In genomic region chr3:178097576-178097975, GRCh38 we compare ENCODE assay signal across 14 cellular contexts.
DNase-seq lines count a peak whose midpoint lies in the region; ATAC-seq, FAIRE-seq and TF ChIP-seq lines count a peak whose summit lies in the region.
"Had no signal": no experiment of that assay in that cellular context is flagged by ENCODE, and none has a peak within 500 bp of the region (broad histone marks: within the 10 kb centered on the region; RNA-seq: fewer than 3 reads in every experiment).

No MANE protein-coding gene starts in this region.

- no peak overlapping the region; the same call in 1 of the 2 replicates for H3K27ac Mint-ChIP-seq in HFFc6
- peak overlapping the region; percentile 22 for H3K27ac Mint-ChIP-seq in mesothelial cell of epicardium
- no peak overlapping the region for H3K27ac Mint-ChIP-seq in Caco-2 (ENCODE audit: unreplicated experiment)

- 24% methylated on average over 1 of the region's 1 CpG for WGBS in A549 (ENCODE audit: missing lambda C conversion rate)

- H3K4me1 Mint-ChIP-seq in HFFc6 (ENCODE audit: low read depth) (peaks cover 9% of the 10 kb centered on the region), mesothelial cell of epicardium (peaks cover 30% of the 10 kb centered on the region), Caco-2 (ENCODE audit: low read depth, unreplicated experiment) (no peaks in the 10 kb centered on the region)

- peak in 1 of 2 experiments; percentile 3 for DNase-seq in A549 (ENCODE audit: low read depth in 1 of 2, low spot score in 1 of 2)
- DNase-seq in HFFc6: peak; percentile 31
- DNase-seq in caudate nucleus (lab: John Stamatoyannopoulos, UW): peak in 3 of 61 donors; percentile 10 to 63 (median 11)
- no peak for DNase-seq in mesothelial cell of epicardium (ENCODE audit: low spot score in 2 of 2, unreplicated experiment in 2 of 2)
- DNase-seq in Caco-2: no peak
- DNase-seq in medulla oblongata (ENCODE audit: extremely low spot score): no peak
- DNase-seq: activated CD4-positive, CD25-positive, alpha-beta regulatory T cell treated with anti-CD3 and anti-CD28 coated beads, Interleukin-2, amount 50 U/mL, for 72 hours; activated effector memory CD4-positive, alpha-beta T cell treated with anti-CD3 and anti-CD28 coated beads, Interleukin-2, amount 50 U/mL, for 16 hours; effector CD8-positive, alpha-beta T cell had no signal

- ATAC-seq in A549 (0 out of 6 replicates have a peak, but pooled peaks of 1 of the 2 experiments have one; percentile 59), HG02970 (IDR thresholded peaks at IDR 0.05; ENCODE audit: low FRiP score, unreplicated experiment) (no peak), HG03460 (IDR thresholded peaks at IDR 0.05; ENCODE audit: unreplicated experiment) (no peak)

- H3K27me3 Mint-ChIP-seq in HFFc6 (ENCODE audit: insufficient read depth): no peaks in the 10 kb centered on the region; the same call in 1 of the 2 replicates
- H3K27me3 Mint-ChIP-seq in mesothelial cell of epicardium (ENCODE audit: low read depth): no peaks in the 10 kb centered on the region
- H3K27me3 Mint-ChIP-seq in Caco-2 (ENCODE audit: insufficient read depth, unreplicated experiment): no peaks in the 10 kb centered on the region

- no peak overlapping the region for H3K4me3 ChIP-seq in A549
- no peak overlapping the region for H3K4me3 ChIP-seq in Caco-2 (ENCODE audit: low read depth, low read length)
- H3K4me3 ChIP-seq: ovary had no signal

- BruUV-seq in Caco-2 (replicated peaks; lab: Mats Ljungman, UMichigan): no TSS peak

- H3K4me2 ChIP-seq in A549: no peak overlapping the region

- peak overlapping the region in 1 of 2 experiments; percentile 48; a peak in 2 of 6 replicates for H3K27ac ChIP-seq in A549
- peak overlapping the region; percentile 36 for H3K27ac ChIP-seq in caudate nucleus (ENCODE audit: low read depth, low read length)
- H3K27ac ChIP-seq: HL-60, ovary had no signal

- no peak for TF ChIP-seq EP300 in A549 (IDR thresholded peaks at IDR 0.05)

- no peak for TF ChIP-seq RAD21 in A549 (conservative IDR thresholded peaks at IDR 0.05 in 1 of 2, IDR thresholded peaks at IDR 0.05 in 1 of 2)

- H3K9me3 Mint-ChIP-seq in HFFc6: peaks cover 16% of the 10 kb centered on the region
- peaks cover 29% of the 10 kb centered on the region for H3K9me3 Mint-ChIP-seq in mesothelial cell of epicardium
- peaks cover 22% of the 10 kb centered on the region for H3K9me3 Mint-ChIP-seq in Caco-2 (ENCODE audit: unreplicated experiment)

- H3K9me3 ChIP-seq in A549 (no peaks in the 10 kb centered on the region), Caco-2 (0 out of 2 replicates have a peak, but pooled peaks cover 2% of the 10 kb centered on the region)
- H3K9me3 ChIP-seq: ovary had no signal

- CTCF ChIA-PET in A549 (lab: Yijun Ruan, JAX): interaction anchor here (1.0 kb wide), 1 partner anchor 13 kb away, joined by 3 read pairs; no protein-coding TSS in a partner anchor
- CTCF ChIA-PET in Caco-2 (lab: Charles Lee): no interaction called here

- H3K36me3 Mint-ChIP-seq in HFFc6 (ENCODE audit: low read depth): peaks cover 17% of the 10 kb centered on the region; the same call in 1 of the 2 replicates
- peaks cover 8% of the 10 kb centered on the region for H3K36me3 Mint-ChIP-seq in mesothelial cell of epicardium
- H3K36me3 Mint-ChIP-seq in Caco-2 (ENCODE audit: insufficient read depth, unreplicated experiment): no peaks in the 10 kb centered on the region

- FAIRE-seq in A549 (lab: Jason Lieb, UNC): no peak
- FAIRE-seq: RCC 7860 had no signal

- intact Hi-C loops in Caco-2 (cut with micrococcal nuclease; ENCODE audit: unreplicated experiment): no loop called here

- H3K4me1 ChIP-seq in A549: 0 out of 3 replicates have a peak, but pooled peaks cover 4% of the 10 kb centered on the region
- no peaks in the 10 kb centered on the region for H3K4me1 ChIP-seq in Caco-2

- no peak for TF ChIP-seq POLR2A in A549 (IDR thresholded peaks at IDR 0.05; ENCODE audit: low read length)

- H3K36me3 ChIP-seq in Caco-2 (ENCODE audit: control insufficient read depth, insufficient read depth, low read length): no peaks in the 10 kb centered on the region
- H3K36me3 ChIP-seq: ovary had no signal

- TF ChIP-seq CTCF in A549 (IDR thresholded peaks at IDR 0.05): no peak
- TF ChIP-seq CTCF in HFFc6 (IDR thresholded peaks at IDR 0.05): no peak
- TF ChIP-seq CTCF in mesothelial cell of epicardium (IDR thresholded peaks at IDR 0.05; ENCODE audit: unreplicated experiment): no peak
- TF ChIP-seq CTCF in Caco-2 (IDR thresholded peaks at IDR 0.05; ENCODE audit: insufficient read depth in 1 of 2, low read depth in 1 of 2, low read length in 1 of 2, severe bottlenecking in 1 of 2, unreplicated experiment in 1 of 2): no peak

- POLR2A ChIA-PET in A549 (lab: Yijun Ruan, JAX): no interaction called here
- POLR2A ChIA-PET in Caco-2 (lab: Charles Lee): no interaction called here

- H3K4me3 Mint-ChIP-seq in HFFc6 (no peak overlapping the region), mesothelial cell of epicardium (no peak overlapping the region), Caco-2 (ENCODE audit: unreplicated experiment) (no peak overlapping the region)

- no peaks in the 10 kb centered on the region for H3K27me3 ChIP-seq in Caco-2 (replicated peaks; ENCODE audit: control insufficient read depth, insufficient read depth, low read length)

TF ChIP-seq in A549, 52 proteins besides CTCF, POLR2A, EP300 and RAD21:
- TF ChIP-seq CEBPB (IDR thresholded peaks at IDR 0.05) (peak; percentile 66 to 78), JUN (IDR thresholded peaks at IDR 0.05) (no peak), RARB (CRISPR knock-in tag; IDR thresholded peaks at IDR 0.05) (no peak), HOXA7 (CRISPR knock-in tag; IDR thresholded peaks at IDR 0.05) (no peak), HES2 (IDR thresholded peaks at IDR 0.05) (peak; percentile 52; the same call in 1 of the 2 replicates), MAZ (IDR thresholded peaks at IDR 0.05; ENCODE audit: borderline replicate concordance, low read depth, low read length) (no peak), MYC (IDR thresholded peaks at IDR 0.05; ENCODE audit: borderline replicate concordance, low read length) (no peak), HOXB5 (CRISPR knock-in tag; IDR thresholded peaks at IDR 0.05) (no peak), HDAC2 (IDR thresholded peaks at IDR 0.05) (no peak), EHF (CRISPR knock-in tag; IDR thresholded peaks at IDR 0.05) (no peak)
- TF ChIP-seq, protein P1, sequence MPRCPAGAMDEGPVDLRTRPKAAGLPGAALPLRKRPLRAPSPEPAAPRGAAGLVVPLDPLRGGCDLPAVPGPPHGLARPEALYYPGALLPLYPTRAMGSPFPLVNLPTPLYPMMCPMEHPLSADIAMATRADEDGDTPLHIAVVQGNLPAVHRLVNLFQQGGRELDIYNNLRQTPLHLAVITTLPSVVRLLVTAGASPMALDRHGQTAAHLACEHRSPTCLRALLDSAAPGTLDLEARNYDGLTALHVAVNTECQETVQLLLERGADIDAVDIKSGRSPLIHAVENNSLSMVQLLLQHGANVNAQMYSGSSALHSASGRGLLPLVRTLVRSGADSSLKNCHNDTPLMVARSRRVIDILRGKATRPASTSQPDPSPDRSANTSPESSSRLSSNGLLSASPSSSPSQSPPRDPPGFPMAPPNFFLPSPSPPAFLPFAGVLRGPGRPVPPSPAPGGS (IDR thresholded peaks at IDR 0.05): no peak
